ENCODE assay signal across 13 cellular contexts in the genomic region with DNA sequence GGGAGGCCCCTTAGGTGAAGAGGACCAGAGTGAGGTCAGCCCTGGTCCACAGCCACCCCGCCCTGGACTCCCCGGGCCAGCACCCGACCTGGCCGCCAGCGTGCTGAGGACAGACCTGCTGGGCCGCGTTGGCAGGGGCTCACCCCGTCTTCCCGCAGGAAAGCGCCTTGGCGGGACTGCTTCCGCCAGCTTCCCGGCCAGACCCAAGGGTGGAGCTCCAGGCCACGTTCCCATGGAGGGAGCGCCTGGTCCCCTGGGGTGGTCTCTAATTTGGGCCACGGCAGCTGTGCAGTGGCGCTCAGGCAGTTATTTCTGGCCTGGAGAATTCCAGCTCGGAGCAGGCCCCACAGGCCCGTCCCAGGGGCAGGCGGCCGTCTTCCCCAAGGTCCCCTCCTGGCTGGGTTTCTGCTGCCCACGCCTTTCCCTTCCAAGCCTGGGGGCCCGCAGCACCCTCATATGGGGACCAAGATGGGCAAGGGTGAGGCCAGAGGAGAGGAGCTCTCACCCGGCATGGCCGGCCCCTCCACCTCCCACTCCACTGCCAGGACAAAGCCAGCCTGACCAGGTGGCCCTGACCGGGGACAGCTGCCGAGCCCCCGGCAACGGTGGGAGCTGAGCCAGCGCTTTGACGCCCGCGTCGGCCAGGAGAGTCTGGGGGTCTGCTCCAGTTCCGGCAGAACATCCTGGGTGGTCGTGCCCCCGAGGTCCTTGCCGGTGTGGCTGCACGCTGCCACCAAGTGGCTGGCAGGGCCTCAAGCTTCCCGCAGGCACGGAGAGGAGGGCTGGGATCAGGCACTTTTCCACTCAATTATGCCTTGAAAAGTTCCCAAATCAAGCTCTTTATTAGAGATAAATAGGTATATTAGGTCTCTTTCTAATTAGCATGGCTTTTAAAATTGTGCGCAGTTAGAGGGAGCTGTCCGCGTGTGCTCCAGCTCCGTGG. TPM values are rescaled to one million over a fixed set of nuclear protein-coding genes. Genes with fewer than 3 reads are reported as not detected.
DNase-seq lines count a peak whose midpoint lies in the region; ATAC-seq and TF ChIP-seq lines count a peak whose summit lies in the region.
"Had no signal": no experiment of that assay in that cellular context is flagged by ENCODE, and none has a peak within 500 bp of the region (broad histone marks: within the 10 kb centered on the region; RNA-seq: fewer than 3 reads in every experiment).

No MANE protein-coding gene starts in this region.

- ATAC-seq in left cardiac atrium, result peak; percentile 7 to 48
- ATAC-seq in GM18505 (IDR thresholded peaks at IDR 0.05; ENCODE audit: unreplicated experiment), result no peak
- ATAC-seq: activated CD4-positive, CD25-positive, alpha-beta regulatory T cell treated with anti-CD3 and anti-CD28 coated beads, Interleukin-2, amount 50 U/mL, for 24 hours; natural killer cell had no signal

- H3K4me3 Mint-ChIP-seq in activated T-cell treated with anti-CD3 and anti-CD28 coated beads, Interleukin-2, amount 50 U/mL, for 24 hours, result no peak overlapping the region
- H3K4me3 Mint-ChIP-seq: natural killer cell had no signal

- peaks cover 2% of the 10 kb centered on the region for H3K27me3 Mint-ChIP-seq in activated T-cell treated with anti-CD3 and anti-CD28 coated beads, Interleukin-2, amount 50 U/mL, for 24 hours

- H3K4me1 Mint-ChIP-seq in activated T-cell treated with anti-CD3 and anti-CD28 coated beads, Interleukin-2, amount 50 U/mL, for 24 hours (ENCODE audit: low read depth), result no peaks in the 10 kb centered on the region
- H3K4me1 Mint-ChIP-seq: natural killer cell had no signal

- TF ChIP-seq CTCF in WERI-Rb-1 (IDR thresholded peaks at IDR 0.05; ENCODE audit: low read depth, low read length) (peak; percentile 74), prostate gland (IDR thresholded peaks at IDR 0.05) (no peak)

- H3K4me3 ChIP-seq in BLaER1 treated with 17β-estradiol and CSF1 and Interleukin-3, amounts not matched to agents 10 nM and 100 nM, result no peak overlapping the region
- H3K4me3 ChIP-seq in WERI-Rb-1 (ENCODE audit: low read depth, low read length), result no peak overlapping the region
- no peak overlapping the region for H3K4me3 ChIP-seq in prostate gland
- H3K4me3 ChIP-seq: suprapubic skin had no signal

- peak overlapping the region in 2 of 11 experiments; percentile 7 to 24; a peak in 1 of 22 replicates for H3K9ac ChIP-seq in BLaER1 treated with 17β-estradiol and CSF1 and Interleukin-3, amounts not matched to agents 10 nM and 100 nM

- H3K9me3 Mint-ChIP-seq in activated T-cell treated with anti-CD3 and anti-CD28 coated beads, Interleukin-2, amount 50 U/mL, for 24 hours, result no peaks in the 10 kb centered on the region
- H3K9me3 Mint-ChIP-seq: natural killer cell had no signal

- H3K4me2 ChIP-seq in BLaER1 treated with 17β-estradiol and CSF1 and Interleukin-3, amounts not matched to agents 10 nM and 100 nM, result peak overlapping the region; percentile 18 to 99 (median 95); a peak in 21 of 22 replicates

- intact Hi-C loops in left cardiac atrium (cut with DNase I), result loop anchor here in 1 of 2 donors (5.0 kb wide), 1 partner anchor 64 kb away; no protein-coding TSS in a partner anchor
- intact Hi-C loops in prostate gland (cut with DNase I), result no loop called here

- H3K36me3 Mint-ChIP-seq in activated T-cell treated with anti-CD3 and anti-CD28 coated beads, Interleukin-2, amount 50 U/mL, for 24 hours (ENCODE audit: low read depth), result no peaks in the 10 kb centered on the region
- H3K36me3 Mint-ChIP-seq: natural killer cell had no signal

- no peak for TF ChIP-seq POLR2A in prostate gland (IDR thresholded peaks at IDR 0.05)
- no peak for TF ChIP-seq POLR2A in GM18505 (IDR thresholded peaks at IDR 0.05; ENCODE audit: borderline replicate concordance, extremely low read depth, insufficient read depth, insufficient read length)

- H3K4me1 ChIP-seq in BLaER1 treated with 17β-estradiol and CSF1 and Interleukin-3, amounts not matched to agents 10 nM and 100 nM, result peaks cover 32 to 64% (median 42%) of the 10 kb centered on the region in 10 experiments
- H3K4me1 ChIP-seq in prostate gland (replicated peaks), result no peaks in the 10 kb centered on the region
- H3K4me1 ChIP-seq: suprapubic skin had no signal

- H4K20me1 ChIP-seq in BLaER1 treated with 17β-estradiol and CSF1 and Interleukin-3, amounts not matched to agents 10 nM and 100 nM, result peaks cover 0 to 90% (median 77%) of the 10 kb centered on the region in 11 experiments; a peak in 18 of 22 replicates

- H3K27ac ChIP-seq in BLaER1 treated with 17β-estradiol and CSF1 and Interleukin-3, amounts not matched to agents 10 nM and 100 nM, result no peak overlapping the region
- H3K27ac ChIP-seq in WERI-Rb-1, result peak overlapping the region; percentile 39
- H3K27ac ChIP-seq in prostate gland, result peak overlapping the region; percentile 48 to 55
- H3K27ac ChIP-seq: suprapubic skin had no signal

- H3K9me3 ChIP-seq in BLaER1 treated with 17β-estradiol and CSF1 and Interleukin-3, amounts not matched to agents 10 nM and 100 nM (replicated peaks in 1 of 11), result no peaks in the 10 kb centered on the region
- no peaks in the 10 kb centered on the region for H3K9me3 ChIP-seq in WERI-Rb-1 (ENCODE audit: severe bottlenecking)
- H3K9me3 ChIP-seq in prostate gland, result no peaks in the 10 kb centered on the region
- H3K9me3 ChIP-seq: suprapubic skin had no signal

- H3K36me3 ChIP-seq in BLaER1 treated with 17β-estradiol and CSF1 and Interleukin-3, amounts not matched to agents 10 nM and 100 nM, result no peaks in the 10 kb centered on the region
- H3K36me3 ChIP-seq in WERI-Rb-1 (peaks cover 22% of the 10 kb centered on the region), prostate gland (no peaks in the 10 kb centered on the region)
- H3K36me3 ChIP-seq: suprapubic skin had no signal

- peaks cover 0 to 26% (median 3%) of the 10 kb centered on the region in 11 experiments; a peak in 10 of 22 replicates for H3K27me3 ChIP-seq in BLaER1 treated with 17β-estradiol and CSF1 and Interleukin-3, amounts not matched to agents 10 nM and 100 nM
- H3K27me3 ChIP-seq in WERI-Rb-1 (ENCODE audit: insufficient read depth, low read depth, severe bottlenecking), result no peaks in the 10 kb centered on the region
- no peaks in the 10 kb centered on the region for H3K27me3 ChIP-seq in prostate gland (replicated peaks; ENCODE audit: insufficient read depth)

- H3K27ac Mint-ChIP-seq in activated T-cell treated with anti-CD3 and anti-CD28 coated beads, Interleukin-2, amount 50 U/mL, for 24 hours, result no peak overlapping the region
- H3K27ac Mint-ChIP-seq: natural killer cell had no signal

- 53% methylated on average over 42 of the region's 45 CpGs for WGBS in prostate gland

- DNase-seq in WERI-Rb-1, result peak; percentile 44
- peak; percentile 49 for DNase-seq in left cardiac atrium
- DNase-seq in prostate gland (ENCODE audit: low spot score), result no peak
- DNase-seq in activated CD4-positive, alpha-beta T cell treated with anti-CD3 and anti-CD28 coated beads for 48 hours, result no peak
- DNase-seq in stimulated activated CD4-positive, alpha-beta T cell treated with anti-CD3 and anti-CD28 coated beads, Interleukin-1b, Interleukin-23, amount 100 ng/mL, for 48 hours, result no peak
- DNase-seq in activated T-cell treated with anti-CD3 and anti-CD28 coated beads, Interleukin-2, amount 50 U/mL, for 24 hours, result no peak
- DNase-seq: activated effector memory CD4-positive, alpha-beta T cell treated with anti-CD3 and anti-CD28 coated beads, Interleukin-2, amount 50 U/mL, for 16 hours; natural killer cell; NCI-H2081 treated with DMSO at 0.1 percent for 48 hours had no signal

RNA-seq across cellular contexts. Expression of a gene that starts 28.1 kb away (rescaled TPM):
- total RNA-seq in left cardiac atrium (1 to 10 TPM; 6.0 to 7.1 TPM), prostate gland (100 to 1,000 TPM in 1 of 2 donors, 10 to 100 TPM in 1; 32.5 to 111 TPM)

RNA-seq across cellular contexts. Expression of a gene that starts 44.0 kb away (rescaled TPM):
- total RNA-seq in left cardiac atrium, result under 1 TPM in 1 of 2 donors, not detected in 1; 0.21 TPM
- not detected for total RNA-seq in prostate gland

RNA-seq across cellular contexts. Expression of a gene that starts 48.9 kb away (rescaled TPM):
- total RNA-seq in left cardiac atrium (10 to 100 TPM in 1 of 2 donors, 1 to 10 TPM in 1; 9.3 to 18.9 TPM), prostate gland (10 to 100 TPM; 31.8 to 78.7 TPM)

RNA-seq across cellular contexts. Expression of a gene that starts 59.5 kb away (rescaled TPM):
- 10 to 100 TPM in 1 of 2 donors, 1 to 10 TPM in 1; 2.1 to 17.3 TPM for total RNA-seq in left cardiac atrium
- total RNA-seq in prostate gland, result 10 to 100 TPM; 17.7 to 33.6 TPM

Comparison
In these comparisons a context has a peak if more than half of its experiments do, and no peak if none do; other contexts are left out.
1. H3K27ac ChIP-seq: peak in WERI-Rb-1 (single experiment) and prostate gland (2 of 2); none in BLaER1 treated with 17β-estradiol and CSF1 and Interleukin-3, amounts not matched to agents 10 nM and 100 nM (0 of 11).
2. DNase-seq: peak in WERI-Rb-1 (single experiment) and left cardiac atrium (single experiment); none in prostate gland (single experiment), activated CD4-positive, alpha-beta T cell treated with anti-CD3 and anti-CD28 coated beads for 48 hours (single experiment), stimulated activated CD4-positive, alpha-beta T cell treated with anti-CD3 and anti-CD28 coated beads, Interleukin-1b, Interleukin-23, amount 100 ng/mL, for 48 hours (single experiment) and activated T-cell treated with anti-CD3 and anti-CD28 coated beads, Interleukin-2, amount 50 U/mL, for 24 hours (single experiment).
3. RNA of a gene that starts 28.1 kb away (total RNA-seq): 32.5 to 111 TPM in prostate gland; 6.0 to 7.1 TPM in left cardiac atrium; every median in the first group is over 4 times any median in the second.